16 cellular contexts compared by ENCODE assay signal in genomic region chr1:51675177-51675780, GRCh38. TPM values are rescaled to one million over a fixed set of nuclear protein-coding genes. Genes with fewer than 3 reads are reported as not detected.
DNase-seq lines count a peak whose midpoint lies in the region; ATAC-seq and TF ChIP-seq lines count a peak whose summit lies in the region.
"Had no signal": no experiment of that assay in that cellular context is flagged by ENCODE, and none has a peak within 500 bp of the region (broad histone marks: within the 10 kb centered on the region; RNA-seq: fewer than 3 reads in every experiment).

No MANE protein-coding gene starts in this region.

- peak; percentile 44 for DNase-seq in Caki2 (ENCODE audit: low read depth)
- DNase-seq in epithelial cell of esophagus (ENCODE audit: low read depth), result peak; percentile 53
- DNase-seq in mesenchymal stem cell, result no peak
- no peak for DNase-seq in activated effector memory CD4-positive, alpha-beta T cell treated with Interleukin-2 at 50 U/mL for 16 hours
- DNase-seq: ACHN; Caco-2; CD4-positive, CD25-positive, alpha-beta regulatory T cell; NCI-H1417; NCI-H187 treated with DMSO at 0.1 percent for 48 hours; NCI-H2171; NCI-H446; NCI-H69; SIG-M5 had no signal

- POLR2A ChIA-PET in HEK293 (lab: Yijun Ruan, JAX), result no interaction called here

- CTCF ChIA-PET in HEK293 (lab: Yijun Ruan, JAX), result interaction anchor here (0.8 kb wide), 1 partner anchor 30 kb away, joined by 3 read pairs; no protein-coding TSS in a partner anchor

- H2BK15ac ChIP-seq in mesenchymal stem cell (ENCODE audit: low read depth, poor library complexity, severe bottlenecking), result no peak overlapping the region

- WGBS in mesenchymal stem cell, result 95% methylated on average over 1 of the region's 2 CpGs

- no peak overlapping the region for H4K8ac ChIP-seq in mesenchymal stem cell (ENCODE audit: low read length)

- no peak overlapping the region for H4K91ac ChIP-seq in mesenchymal stem cell (ENCODE audit: low read length)

- H3K23ac ChIP-seq in mesenchymal stem cell (ENCODE audit: low read length in 2 of 2), result no peak overlapping the region

- ATAC-seq in GM18873 (IDR thresholded peaks at IDR 0.05; ENCODE audit: low FRiP score, unreplicated experiment) (no peak), GM18907 (IDR thresholded peaks at IDR 0.05; ENCODE audit: unreplicated experiment) (no peak)

- H3K14ac ChIP-seq in mesenchymal stem cell (ENCODE audit: low read length in 2 of 2), result no peak overlapping the region

- H3K4me2 ChIP-seq in mesenchymal stem cell (ENCODE audit: low read length, poor library complexity, severe bottlenecking), result no peak overlapping the region

- H2AK5ac ChIP-seq in mesenchymal stem cell (ENCODE audit: low read length, severe bottlenecking), result no peak overlapping the region

- no peak overlapping the region for H3K18ac ChIP-seq in mesenchymal stem cell (ENCODE audit: low read depth in 1 of 2, low read length in 2 of 2)

- H2AFZ ChIP-seq in mesenchymal stem cell (ENCODE audit: low read depth, low read length), result no peak overlapping the region

- TF ChIP-seq CTCF in HEK293 (tag by site-specific recombination; IDR thresholded peaks at IDR 0.05), result no peak
- TF ChIP-seq CTCF in epithelial cell of esophagus (IDR thresholded peaks at IDR 0.05; ENCODE audit: insufficient read depth, low read depth, low read length, missing control alignments), result no peak

- H3K9ac ChIP-seq in mesenchymal stem cell (ENCODE audit: low read length), result peak overlapping the region; percentile 36

- in situ Hi-C loops in Caki2 (cut with HindIII; ENCODE audit: low pct_unique_long_range_greater_than_20kb, low sequenced_read_pairs), result no loop called here

- no peak overlapping the region for H2BK5ac ChIP-seq in mesenchymal stem cell (ENCODE audit: low read depth, low read length, poor library complexity, severe bottlenecking)

- no peak overlapping the region for H3K27ac ChIP-seq in HEK293 (ENCODE audit: extremely low read depth, low read depth, low read length)
- H3K27ac ChIP-seq in mesenchymal stem cell (ENCODE audit: low read length, poor library complexity, severe bottlenecking), result no peak overlapping the region

- peak overlapping the region in 1 of 2 experiments; percentile 11 for H2BK12ac ChIP-seq in mesenchymal stem cell (ENCODE audit: low read length in 2 of 2)

- peaks cover 25% of the 10 kb centered on the region for H3K79me1 ChIP-seq in mesenchymal stem cell (replicated peaks; ENCODE audit: low read length, poor library complexity, severe bottlenecking)

- no peaks in the 10 kb centered on the region for H3K27me3 ChIP-seq in mesenchymal stem cell (ENCODE audit: control insufficient read depth in 1 of 2, insufficient read depth in 1 of 2, low read length in 2 of 2)

- H3K4me1 ChIP-seq in HEK293 (ENCODE audit: control insufficient read depth, insufficient read depth, low read length) (peaks cover 15% of the 10 kb centered on the region), mesenchymal stem cell (ENCODE audit: control insufficient read depth, insufficient read depth, low read depth, low read length) (peaks cover under 1% of the 10 kb centered on the region)
- H3K4me1 ChIP-seq: Caco-2 had no signal

- H3K4ac ChIP-seq in mesenchymal stem cell (ENCODE audit: low read depth in 1 of 2, low read length in 2 of 2), result no peak overlapping the region

- H3K9me3 ChIP-seq in HEK293 (ENCODE audit: control insufficient read depth, insufficient read depth, low read depth, low read length), result no peaks in the 10 kb centered on the region
- no peaks in the 10 kb centered on the region for H3K9me3 ChIP-seq in mesenchymal stem cell (ENCODE audit: control insufficient read depth, low read length)
- H3K9me3 ChIP-seq: Caco-2 had no signal

- H2BK120ac ChIP-seq in mesenchymal stem cell (ENCODE audit: low read depth, low read length), result no peak overlapping the region

- H3K4me3 ChIP-seq in HEK293 (ENCODE audit: low read depth, low read length), result no peak overlapping the region
- H3K4me3 ChIP-seq in epithelial cell of esophagus (ENCODE audit: low read length), result no peak overlapping the region
- no peak overlapping the region for H3K4me3 ChIP-seq in mesenchymal stem cell (ENCODE audit: insufficient read depth in 1 of 2, low read depth in 1 of 2, low read length in 2 of 2)

- H3K36me3 ChIP-seq in HEK293 (ENCODE audit: control insufficient read depth in 2 of 2, insufficient read depth in 1 of 2, low read length in 2 of 2), result no peaks in the 10 kb centered on the region
- no peaks in the 10 kb centered on the region for H3K36me3 ChIP-seq in mesenchymal stem cell (ENCODE audit: control insufficient read depth in 1 of 2, insufficient read depth in 2 of 2, low read depth in 1 of 2, low read length in 2 of 2)

TF ChIP-seq in HEK293, 187 proteins besides CTCF, POLR2A, EP300 and RAD21 (continues in another document):
- TF ChIP-seq OSR2 (tag by site-specific recombination; IDR thresholded peaks at IDR 0.05), result no peak
- TF ChIP-seq, protein P1, sequence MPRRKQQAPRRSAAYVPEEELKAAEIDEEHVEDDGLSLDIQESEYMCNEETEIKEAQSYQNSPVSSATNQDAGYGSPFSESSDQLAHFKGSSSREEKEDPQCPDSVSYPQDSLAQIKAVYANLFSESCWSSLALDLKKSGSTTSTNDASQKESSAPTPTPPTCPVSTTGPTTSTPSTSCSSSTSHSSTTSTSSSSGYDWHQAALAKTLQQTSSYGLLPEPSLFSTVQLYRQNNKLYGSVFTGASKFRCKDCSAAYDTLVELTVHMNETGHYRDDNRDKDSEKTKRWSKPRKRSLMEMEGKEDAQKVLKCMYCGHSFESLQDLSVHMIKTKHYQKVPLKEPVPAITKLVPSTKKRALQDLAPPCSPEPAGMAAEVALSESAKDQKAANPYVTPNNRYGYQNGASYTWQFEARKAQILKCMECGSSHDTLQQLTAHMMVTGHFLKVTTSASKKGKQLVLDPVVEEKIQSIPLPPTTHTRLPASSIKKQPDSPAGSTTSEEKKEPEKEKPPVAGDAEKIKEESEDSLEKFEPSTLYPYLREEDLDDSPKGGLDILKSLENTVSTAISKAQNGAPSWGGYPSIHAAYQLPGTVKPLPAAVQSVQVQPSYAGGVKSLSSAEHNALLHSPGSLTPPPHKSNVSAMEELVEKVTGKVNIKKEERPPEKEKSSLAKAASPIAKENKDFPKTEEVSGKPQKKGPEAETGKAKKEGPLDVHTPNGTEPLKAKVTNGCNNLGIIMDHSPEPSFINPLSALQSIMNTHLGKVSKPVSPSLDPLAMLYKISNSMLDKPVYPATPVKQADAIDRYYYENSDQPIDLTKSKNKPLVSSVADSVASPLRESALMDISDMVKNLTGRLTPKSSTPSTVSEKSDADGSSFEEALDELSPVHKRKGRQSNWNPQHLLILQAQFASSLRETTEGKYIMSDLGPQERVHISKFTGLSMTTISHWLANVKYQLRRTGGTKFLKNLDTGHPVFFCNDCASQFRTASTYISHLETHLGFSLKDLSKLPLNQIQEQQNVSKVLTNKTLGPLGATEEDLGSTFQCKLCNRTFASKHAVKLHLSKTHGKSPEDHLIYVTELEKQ (tag by site-specific recombination; IDR thresholded peaks at IDR 0.05; ENCODE audit: borderline replicate concordance), result no peak
- TF ChIP-seq, protein P2, sequence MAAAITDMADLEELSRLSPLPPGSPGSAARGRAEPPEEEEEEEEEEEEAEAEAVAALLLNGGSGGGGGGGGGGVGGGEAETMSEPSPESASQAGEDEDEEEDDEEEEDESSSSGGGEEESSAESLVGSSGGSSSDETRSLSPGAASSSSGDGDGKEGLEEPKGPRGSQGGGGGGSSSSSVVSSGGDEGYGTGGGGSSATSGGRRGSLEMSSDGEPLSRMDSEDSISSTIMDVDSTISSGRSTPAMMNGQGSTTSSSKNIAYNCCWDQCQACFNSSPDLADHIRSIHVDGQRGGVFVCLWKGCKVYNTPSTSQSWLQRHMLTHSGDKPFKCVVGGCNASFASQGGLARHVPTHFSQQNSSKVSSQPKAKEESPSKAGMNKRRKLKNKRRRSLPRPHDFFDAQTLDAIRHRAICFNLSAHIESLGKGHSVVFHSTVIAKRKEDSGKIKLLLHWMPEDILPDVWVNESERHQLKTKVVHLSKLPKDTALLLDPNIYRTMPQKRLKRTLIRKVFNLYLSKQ (tag by site-specific recombination; IDR thresholded peaks at IDR 0.05; ENCODE audit: borderline replicate concordance), result no peak
- TF ChIP-seq ZNF121 (tag by site-specific recombination; IDR thresholded peaks at IDR 0.05), result no peak
- TF ChIP-seq, protein P3, sequence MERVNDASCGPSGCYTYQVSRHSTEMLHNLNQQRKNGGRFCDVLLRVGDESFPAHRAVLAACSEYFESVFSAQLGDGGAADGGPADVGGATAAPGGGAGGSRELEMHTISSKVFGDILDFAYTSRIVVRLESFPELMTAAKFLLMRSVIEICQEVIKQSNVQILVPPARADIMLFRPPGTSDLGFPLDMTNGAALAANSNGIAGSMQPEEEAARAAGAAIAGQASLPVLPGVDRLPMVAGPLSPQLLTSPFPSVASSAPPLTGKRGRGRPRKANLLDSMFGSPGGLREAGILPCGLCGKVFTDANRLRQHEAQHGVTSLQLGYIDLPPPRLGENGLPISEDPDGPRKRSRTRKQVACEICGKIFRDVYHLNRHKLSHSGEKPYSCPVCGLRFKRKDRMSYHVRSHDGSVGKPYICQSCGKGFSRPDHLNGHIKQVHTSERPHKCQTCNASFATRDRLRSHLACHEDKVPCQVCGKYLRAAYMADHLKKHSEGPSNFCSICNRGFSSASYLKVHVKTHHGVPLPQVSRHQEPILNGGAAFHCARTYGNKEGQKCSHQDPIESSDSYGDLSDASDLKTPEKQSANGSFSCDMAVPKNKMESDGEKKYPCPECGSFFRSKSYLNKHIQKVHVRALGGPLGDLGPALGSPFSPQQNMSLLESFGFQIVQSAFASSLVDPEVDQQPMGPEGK (tag by site-specific recombination; IDR thresholded peaks at IDR 0.05), result no peak
- TF ChIP-seq ZNF416 (tag by site-specific recombination; IDR thresholded peaks at IDR 0.05), result no peak
- 0 out of 2 replicates have a peak, but pooled peaks have one; percentile 30 for TF ChIP-seq ZNF404 (tag by site-specific recombination; IDR thresholded peaks at IDR 0.05)
- no peak for TF ChIP-seq ZNF302 (tag by site-specific recombination; IDR thresholded peaks at IDR 0.05; ENCODE audit: low read depth)
- no peak for TF ChIP-seq ZNF239 (tag by site-specific recombination; IDR thresholded peaks at IDR 0.05)
- peak; percentile 88 for TF ChIP-seq ZNF394 (tag by site-specific recombination; IDR thresholded peaks at IDR 0.05; ENCODE audit: borderline replicate concordance)

RNA-seq across cellular contexts. Expression of gene OSBPL9, which starts 58.4 kb away (rescaled TPM):
- 75.0 and 76.5 TPM in 2 replicates for total RNA-seq in Caki2 (2014; rRNA removed; shearing (Covaris generic); ENCODE audit: low replicate concordance)
- 48.8 TPM for polyA plus RNA-seq in mesenchymal stem cell (2013, experiment 1 of 2)
- polyA plus RNA-seq in mesenchymal stem cell (2013, experiment 2 of 2), result 49.0 TPM

Comparison
In these comparisons a context has a peak if more than half of its experiments do, and no peak if none do; other contexts are left out.
1. DNase-seq: peak in Caki2 (single experiment) and epithelial cell of esophagus (single experiment); none in mesenchymal stem cell (single experiment) and activated effector memory CD4-positive, alpha-beta T cell treated with Interleukin-2 at 50 U/mL for 16 hours (single experiment).